Comparison of ENCODE assay signal across 1 cellular context in genomic region chr11:83681045-83681781, GRCh38.
TF ChIP-seq lines count a peak whose summit lies in the region.

No MANE protein-coding gene starts in this region.

TF ChIP-seq in HepG2, 621 proteins besides CTCF, POLR2A, EP300 and RAD21 (continued from another document):
- TF ChIP-seq, protein P1, sequence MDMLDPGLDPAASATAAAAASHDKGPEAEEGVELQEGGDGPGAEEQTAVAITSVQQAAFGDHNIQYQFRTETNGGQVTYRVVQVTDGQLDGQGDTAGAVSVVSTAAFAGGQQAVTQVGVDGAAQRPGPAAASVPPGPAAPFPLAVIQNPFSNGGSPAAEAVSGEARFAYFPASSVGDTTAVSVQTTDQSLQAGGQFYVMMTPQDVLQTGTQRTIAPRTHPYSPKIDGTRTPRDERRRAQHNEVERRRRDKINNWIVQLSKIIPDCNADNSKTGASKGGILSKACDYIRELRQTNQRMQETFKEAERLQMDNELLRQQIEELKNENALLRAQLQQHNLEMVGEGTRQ (IDR thresholded peaks at IDR 0.05; ENCODE audit: low read depth, low read length) = no peak
- TF ChIP-seq, protein P1 (CRISPR knock-in tag; IDR thresholded peaks at IDR 0.05; ENCODE audit: borderline replicate concordance) = no peak
- TF ChIP-seq ZBTB20 (CRISPR knock-in tag; IDR thresholded peaks at IDR 0.05; ENCODE audit: borderline replicate concordance, low read depth) (no peak), ZNF616 (CRISPR knock-in tag; IDR thresholded peaks at IDR 0.05; ENCODE audit: low read depth) (no peak), HMG20B (CRISPR knock-in tag; conservative IDR thresholded peaks at IDR 0.05) (no peak), NCOA1 (CRISPR knock-in tag; IDR thresholded peaks at IDR 0.05) (no peak), ZNF800 (CRISPR knock-in tag; IDR thresholded peaks at IDR 0.05) (no peak), HOXA3 (CRISPR knock-in tag; IDR thresholded peaks at IDR 0.05) (no peak), LRRFIP1 (CRISPR knock-in tag; conservative IDR thresholded peaks at IDR 0.05) (no peak), CREM (IDR thresholded peaks at IDR 0.05) (no peak), CREM (CRISPR knock-in tag; IDR thresholded peaks at IDR 0.05) (no peak), NR2F2 (IDR thresholded peaks at IDR 0.05; ENCODE audit: borderline replicate concordance, low read depth) (no peak), ZFYVE20 (CRISPR knock-in tag; IDR thresholded peaks at IDR 0.05; ENCODE audit: borderline replicate concordance, low read depth) (no peak), SNAI1 (CRISPR knock-in tag; IDR thresholded peaks at IDR 0.05; ENCODE audit: borderline replicate concordance) (no peak), RFX3 (CRISPR knock-in tag; IDR thresholded peaks at IDR 0.05) (no peak)
- TF ChIP-seq, protein P2, sequence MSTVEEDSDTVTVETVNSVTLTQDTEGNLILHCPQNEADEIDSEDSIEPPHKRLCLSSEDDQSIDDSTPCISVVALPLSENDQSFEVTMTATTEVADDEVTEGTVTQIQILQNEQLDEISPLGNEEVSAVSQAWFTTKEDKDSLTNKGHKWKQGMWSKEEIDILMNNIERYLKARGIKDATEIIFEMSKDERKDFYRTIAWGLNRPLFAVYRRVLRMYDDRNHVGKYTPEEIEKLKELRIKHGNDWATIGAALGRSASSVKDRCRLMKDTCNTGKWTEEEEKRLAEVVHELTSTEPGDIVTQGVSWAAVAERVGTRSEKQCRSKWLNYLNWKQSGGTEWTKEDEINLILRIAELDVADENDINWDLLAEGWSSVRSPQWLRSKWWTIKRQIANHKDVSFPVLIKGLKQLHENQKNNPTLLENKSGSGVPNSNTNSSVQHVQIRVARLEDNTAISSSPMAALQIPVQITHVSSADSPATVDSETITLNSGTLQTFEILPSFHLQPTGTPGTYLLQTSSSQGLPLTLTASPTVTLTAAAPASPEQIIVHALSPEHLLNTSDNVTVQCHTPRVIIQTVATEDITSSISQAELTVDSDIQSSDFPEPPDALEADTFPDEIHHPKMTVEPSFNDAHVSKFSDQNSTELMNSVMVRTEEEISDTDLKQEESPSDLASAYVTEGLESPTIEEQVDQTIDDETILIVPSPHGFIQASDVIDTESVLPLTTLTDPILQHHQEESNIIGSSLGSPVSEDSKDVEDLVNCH (CRISPR knock-in tag; IDR thresholded peaks at IDR 0.05) = no peak
